Comparison of ENCODE assay signal across 21 cellular contexts in genomic region chr2:71074893-71075292, GRCh38. TPM values are rescaled to one million over a fixed set of nuclear protein-coding genes. Genes with fewer than 3 reads are reported as not detected.
DNase-seq lines count a peak whose midpoint lies in the region; ATAC-seq, FAIRE-seq and TF ChIP-seq lines count a peak whose summit lies in the region.
"Had no signal": no experiment of that assay in that cellular context is flagged by ENCODE, and none has a peak within 500 bp of the region (broad histone marks: within the 10 kb centered on the region; RNA-seq: fewer than 3 reads in every experiment).

No MANE protein-coding gene starts in this region.

- H3K9me3 Mint-ChIP-seq in endodermal cell, result no peaks in the 10 kb centered on the region
- H3K9me3 Mint-ChIP-seq in activated CD4-positive, alpha-beta memory T cell treated with anti-CD3 and anti-CD28 coated beads, Interleukin-2, amount 10 ng/mL, durations not matched to agents 7 days and 5 days, result no peaks in the 10 kb centered on the region
- H3K9me3 Mint-ChIP-seq: CD4-positive, alpha-beta memory T cell; GM23338; H9; HFFc6 had no signal

- ATAC-seq in K562, result no peak
- no peak for ATAC-seq in GM19467 (IDR thresholded peaks at IDR 0.05; ENCODE audit: unreplicated experiment)
- ATAC-seq in HG03565 (IDR thresholded peaks at IDR 0.05; ENCODE audit: unreplicated experiment), result no peak
- ATAC-seq: GM23338, HCT116 had no signal

- H3K9me3 ChIP-seq in K562 (replicated peaks; ENCODE audit: control insufficient read depth, insufficient read depth, low read depth, low read length), result no peaks in the 10 kb centered on the region
- no peaks in the 10 kb centered on the region for H3K9me3 ChIP-seq in endodermal cell (ENCODE audit: control insufficient read depth, low read length)
- H3K9me3 ChIP-seq: BE2C; BLaER1 treated with 17β-estradiol and CSF1 and Interleukin-3, amounts not matched to agents 10 nM and 100 nM had no signal

- no peak for TF ChIP-seq RAD21 in K562 (CRISPR knock-in tag; conservative IDR thresholded peaks at IDR 0.05 in 1 of 2, IDR thresholded peaks at IDR 0.05 in 1 of 2)

- no peaks in the 10 kb centered on the region for H3K27me3 ChIP-seq in K562 (ENCODE audit: control insufficient read depth in 2 of 2, insufficient read depth in 2 of 2, low read length in 2 of 2)
- no peaks in the 10 kb centered on the region for H3K27me3 ChIP-seq in endodermal cell (ENCODE audit: control insufficient read depth, insufficient read depth, low read length, poor library complexity, severe bottlenecking)
- H3K27me3 ChIP-seq: BE2C; BLaER1 treated with 17β-estradiol and CSF1 and Interleukin-3, amounts not matched to agents 10 nM and 100 nM had no signal

- in situ Hi-C loops in K562 (cut with MboI), result no loop called here

- H3K4me3 ChIP-seq in K562 (no peak overlapping the region), endodermal cell (ENCODE audit: low read length) (no peak overlapping the region)
- H3K4me3 ChIP-seq: GM23338 had no signal

- DNase-seq in GM20000 (ENCODE audit: low spot score), result peak; percentile 0
- no peak for DNase-seq in K562 (ENCODE audit: extremely low read depth in 1 of 4, low spot score in 3 of 4)
- DNase-seq in endodermal cell, result peak; percentile 11
- no peak for DNase-seq in NCI-H1930 (lab: John Stamatoyannopoulos, UW)
- no peak for DNase-seq in activated CD4-positive, alpha-beta memory T cell treated with anti-CD3 and anti-CD28 coated beads, Interleukin-2, amount 10 ng/mL, durations not matched to agents 7 days and 5 days
- DNase-seq: BE2C; Calu3; CD4-positive, alpha-beta memory T cell; COR-L47; DMS53; DMS79 treated with DMSO at 0.1 percent for 48 hours; GF-D8; H9; HFFc6 had no signal

- H3K36me3 Mint-ChIP-seq in endodermal cell (ENCODE audit: low read depth), result peaks cover 42% of the 10 kb centered on the region
- H3K36me3 Mint-ChIP-seq in activated CD4-positive, alpha-beta memory T cell treated with anti-CD3 and anti-CD28 coated beads, Interleukin-2, amount 10 ng/mL, durations not matched to agents 7 days and 5 days (ENCODE audit: low read depth), result peaks cover 49% of the 10 kb centered on the region

- H3K4me1 ChIP-seq in K562 (replicated peaks in 1 of 2; ENCODE audit: control insufficient read depth in 2 of 2, insufficient read depth in 2 of 2, low read length in 2 of 2), result peaks cover 11 to 13% of the 10 kb centered on the region in 2 experiments; a peak in 4 of 5 replicates
- H3K4me1 ChIP-seq in endodermal cell (ENCODE audit: control insufficient read depth, insufficient read depth, low read length), result no peaks in the 10 kb centered on the region
- H3K4me1 ChIP-seq: BE2C had no signal

- TF ChIP-seq EP300 in K562 (IDR thresholded peaks at IDR 0.05; ENCODE audit: low read length), result no peak

- 89% methylated on average over 2 of the region's 2 CpGs for WGBS in K562 (ENCODE audit: insufficient coverage, low coverage, missing lambda C conversion rate)
- WGBS in endodermal cell (ENCODE audit: insufficient coverage in 1 of 2, insufficient read length in 1 of 2), 2 experiments, result 100% methylated on average over 1 to 2 of the region's 2 CpGs

- peaks cover 3% of the 10 kb centered on the region for H3K9me1 ChIP-seq in K562 (ENCODE audit: control insufficient read depth, insufficient read depth, low read length)

- no peak overlapping the region for H2AFZ ChIP-seq in K562 (ENCODE audit: low read depth, low read length)
- H2AFZ ChIP-seq: GM23338 had no signal

- no peak overlapping the region for H3K4me3 Mint-ChIP-seq in endodermal cell
- H3K4me3 Mint-ChIP-seq in activated CD4-positive, alpha-beta memory T cell treated with anti-CD3 and anti-CD28 coated beads, Interleukin-2, amount 10 ng/mL, durations not matched to agents 7 days and 5 days, result no peak overlapping the region
- H3K4me3 Mint-ChIP-seq: GM23338, H9, HFFc6 had no signal

- no peaks in the 10 kb centered on the region for H3K27me3 Mint-ChIP-seq in endodermal cell (ENCODE audit: insufficient read depth)
- H3K27me3 Mint-ChIP-seq in activated CD4-positive, alpha-beta memory T cell treated with anti-CD3 and anti-CD28 coated beads, Interleukin-2, amount 10 ng/mL, durations not matched to agents 7 days and 5 days, result no peaks in the 10 kb centered on the region
- H3K27me3 Mint-ChIP-seq: CD4-positive, alpha-beta memory T cell had no signal

- intact Hi-C loops in K562 (cut with micrococcal nuclease), result no loop called here

- FAIRE-seq in K562 (lab: Jason Lieb, UNC), result no peak
- FAIRE-seq: GM12891, GM18507 had no signal

- no peak overlapping the region for H3K27ac Mint-ChIP-seq in endodermal cell
- H3K27ac Mint-ChIP-seq in activated CD4-positive, alpha-beta memory T cell treated with anti-CD3 and anti-CD28 coated beads, Interleukin-2, amount 10 ng/mL, durations not matched to agents 7 days and 5 days, result no peak overlapping the region
- H3K27ac Mint-ChIP-seq: GM23338, H9, HFFc6 had no signal

- H3K27ac ChIP-seq in K562 (ENCODE audit: extremely low read depth, low read depth, low read length), result no peak overlapping the region
- no peak overlapping the region for H3K27ac ChIP-seq in endodermal cell (ENCODE audit: low read depth, low read length)

- no peak overlapping the region for H3K4me2 ChIP-seq in K562 (ENCODE audit: insufficient read depth, low read length)
- H3K4me2 ChIP-seq: GM23338 had no signal

- 0 out of 2 replicates have a peak, but pooled peaks cover under 1% of the 10 kb centered on the region for H4K20me1 ChIP-seq in K562 (replicated peaks; ENCODE audit: control insufficient read depth, insufficient read depth, low read length)

- no TSS peak for BruUV-seq in K562 (replicated peaks; lab: Mats Ljungman, UMichigan)

- H3K9ac ChIP-seq in K562 (ENCODE audit: insufficient read depth in 1 of 2, low read depth in 2 of 2, low read length in 2 of 2) (no peak overlapping the region), endodermal cell (ENCODE audit: extremely low read depth, low read length, poor library complexity, severe bottlenecking) (no peak overlapping the region)

- TF ChIP-seq CTCF in GM20000 (IDR thresholded peaks at IDR 0.05; ENCODE audit: extremely low read depth, missing control alignments) (no peak), K562 (IDR thresholded peaks at IDR 0.05 in 2 of 3, conservative IDR thresholded peaks at IDR 0.05 in 1 of 3; ENCODE audit: insufficient read depth in 2 of 3, low read depth in 1 of 3, low read length in 3 of 3) (no peak), endodermal cell (conservative IDR thresholded peaks at IDR 0.05) (no peak)

- POLR2A ChIA-PET in K562 (lab: Yijun Ruan, JAX), result interaction anchor here (0.6 kb wide), 1 partner anchor 1989 kb away, joined by 3 read pairs; no protein-coding TSS in a partner anchor
- POLR2A ChIA-PET in activated CD4-positive, alpha-beta memory T cell treated with anti-CD3 and anti-CD28 coated beads, Interleukin-2, amount 10 ng/mL, durations not matched to agents 7 days and 5 days (lab: Charles Lee), result no interaction called here

- peaks cover 6% of the 10 kb centered on the region for H3K4me1 Mint-ChIP-seq in endodermal cell
- peaks cover 42% of the 10 kb centered on the region for H3K4me1 Mint-ChIP-seq in activated CD4-positive, alpha-beta memory T cell treated with anti-CD3 and anti-CD28 coated beads, Interleukin-2, amount 10 ng/mL, durations not matched to agents 7 days and 5 days

- no peaks in the 10 kb centered on the region for H3K79me2 ChIP-seq in K562 (ENCODE audit: control insufficient read depth, insufficient read depth, low read length)

- TF ChIP-seq POLR2A in K562 (conservative IDR thresholded peaks at IDR 0.05), result no peak

- CTCF ChIA-PET in K562 (lab: Yijun Ruan, JAX; ENCODE audit: low intra/inter-chr PET ratio), result no interaction called here
- CTCF ChIA-PET in activated CD4-positive, alpha-beta memory T cell treated with anti-CD3 and anti-CD28 coated beads, Interleukin-2, amount 10 ng/mL, durations not matched to agents 7 days and 5 days (lab: Charles Lee), result no interaction called here

- H3K36me3 ChIP-seq in K562 (ENCODE audit: control insufficient read depth, insufficient read depth, low read length) (peaks cover 6% of the 10 kb centered on the region; the same call in 2 of the 3 replicates), endodermal cell (ENCODE audit: control insufficient read depth, insufficient read depth, low read length) (peaks cover 84% of the 10 kb centered on the region)
- H3K36me3 ChIP-seq: BE2C had no signal

RNA-seq across cellular contexts. Expression of gene NAGK, which starts 6.4 kb away (rescaled TPM):
- total RNA-seq in K562 (2011; cell fraction: chromatin; rRNA removed; ENCODE audit: low replicate concordance), result 47.5 and 82.4 TPM in 2 replicates
- 40.3 and 50.5 TPM in 2 replicates for total RNA-seq in K562 (2011; cell fraction: nucleolus; rRNA removed)
- total RNA-seq in K562 (2011; cell fraction: nucleoplasm; rRNA removed), result 48.0 and 59.6 TPM in 2 replicates
- total RNA-seq in K562 (2014; rRNA removed) (8.9 and 11.1 TPM in 2 replicates), K562 (2014; rRNA removed; fragmentation: Illumina TruSeq; extraction: Trizol) (4.3 and 7.3 TPM in 2 replicates), K562 (2015; rRNA removed; fragmentation: Illumina TruSeq; extraction: Trizol) (10.2 and 10.7 TPM in 2 replicates), K562 (2021) (8.8 and 14.9 TPM in 2 replicates), endodermal cell (10 to 100 TPM; 72.6 to 80.8 TPM)
- polyA plus RNA-seq in K562 (2011; rRNA removed) (9.1 and 11.7 TPM in 2 replicates), K562 (2014; fragmentation: Illumina TruSeq; extraction: Trizol) (8.8 and 9.4 TPM in 2 replicates), K562 (2014; fragmentation: Nextera tagmentation; extraction: Ambion mirVana) (10 to 100 TPM in 1 of 2 experiments, 1 to 10 TPM in 1; 4.9 to 10.6 TPM), K562 (2014; rRNA removed) (13.4 and 18.6 TPM in 2 replicates)
- polyA plus RNA-seq in K562 (2011; cell fraction: cytosol; rRNA removed), result 10.4 and 14.7 TPM in 2 replicates
- 38.4 and 51.1 TPM in 2 replicates for polyA plus RNA-seq in K562 (2011; cell fraction: nucleus; rRNA removed)
- 21.2 and 42.3 TPM in 2 replicates for polyA plus RNA-seq in K562 (2012)
- polyA minus RNA-seq in K562 (2011; rRNA and poly(A)+ RNA removed), result 10.1 and 10.7 TPM in 2 replicates
- 5.2 and 5.5 TPM in 2 replicates for polyA minus RNA-seq in K562 (2011; cell fraction: cytosol; rRNA and poly(A)+ RNA removed)
- polyA minus RNA-seq in K562 (2011; cell fraction: nucleus; rRNA and poly(A)+ RNA removed), result 15.9 and 16.9 TPM in 2 replicates
- 62.0 TPM for polyA plus RNA-seq in endodermal cell (2013, experiment 1 of 2)
- polyA plus RNA-seq in endodermal cell (2013, experiment 2 of 2), result 52.2 TPM
- total RNA-seq in activated CD4-positive, alpha-beta memory T cell treated with anti-CD3 and anti-CD28 coated beads, Interleukin-2, amount 10 ng/mL, durations not matched to agents 7 days and 5 days, result 10 to 100 TPM; 66.1 to 67.5 TPM

RNA-seq across cellular contexts. Expression of gene MCEE, which starts 55.1 kb away (rescaled TPM):
- 61.3 and 74.5 TPM in 2 replicates for total RNA-seq in K562 (2011; cell fraction: chromatin; rRNA removed; ENCODE audit: low replicate concordance)
- 34.5 and 45.0 TPM in 2 replicates for total RNA-seq in K562 (2011; cell fraction: nucleolus; rRNA removed)
- 42.9 and 46.5 TPM in 2 replicates for total RNA-seq in K562 (2011; cell fraction: nucleoplasm; rRNA removed)
- total RNA-seq in K562 (2014; rRNA removed) (15.6 and 19.8 TPM in 2 replicates), K562 (2014; rRNA removed; fragmentation: Illumina TruSeq; extraction: Trizol) (24.5 and 25.9 TPM in 2 replicates), K562 (2015; rRNA removed; fragmentation: Illumina TruSeq; extraction: Trizol) (17.8 and 18.6 TPM in 2 replicates), K562 (2021) (17.8 and 19.1 TPM in 2 replicates), endodermal cell (10 to 100 TPM; 10.9 to 17.6 TPM)
- polyA plus RNA-seq in K562 (2011; rRNA removed) (29.1 and 29.9 TPM in 2 replicates), K562 (2014; fragmentation: Illumina TruSeq; extraction: Trizol) (19.1 and 19.8 TPM in 2 replicates), K562 (2014; fragmentation: Nextera tagmentation; extraction: Ambion mirVana) (10 to 100 TPM; 43.8 to 49.1 TPM), K562 (2014; rRNA removed) (25.6 and 28.2 TPM in 2 replicates)
- 9.3 and 12.8 TPM in 2 replicates for polyA plus RNA-seq in K562 (2011; cell fraction: cytosol; rRNA removed)
- 32.9 and 37.3 TPM in 2 replicates for polyA plus RNA-seq in K562 (2011; cell fraction: nucleus; rRNA removed)
- polyA plus RNA-seq in K562 (2012), result 16.7 and 17.9 TPM in 2 replicates
- polyA minus RNA-seq in K562 (2011; rRNA and poly(A)+ RNA removed), result 9.7 and 10.7 TPM in 2 replicates
- 6.4 and 6.8 TPM in 2 replicates for polyA minus RNA-seq in K562 (2011; cell fraction: cytosol; rRNA and poly(A)+ RNA removed)
- polyA minus RNA-seq in K562 (2011; cell fraction: nucleus; rRNA and poly(A)+ RNA removed), result 16.4 and 25.4 TPM in 2 replicates
- 12.1 TPM for polyA plus RNA-seq in endodermal cell (2013, experiment 1 of 2)
- 13.8 TPM for polyA plus RNA-seq in endodermal cell (2013, experiment 2 of 2)
- total RNA-seq in activated CD4-positive, alpha-beta memory T cell treated with anti-CD3 and anti-CD28 coated beads, Interleukin-2, amount 10 ng/mL, durations not matched to agents 7 days and 5 days, result 10 to 100 TPM; 18.1 to 19.1 TPM

RNA-seq across cellular contexts. Expression of gene MPHOSPH10, which starts 55.5 kb away (rescaled TPM):
- 27.7 and 84.8 TPM in 2 replicates for total RNA-seq in K562 (2011; cell fraction: chromatin; rRNA removed; ENCODE audit: low replicate concordance)
- total RNA-seq in K562 (2011; cell fraction: nucleolus; rRNA removed), result 18.7 and 18.9 TPM in 2 replicates
- total RNA-seq in K562 (2011; cell fraction: nucleoplasm; rRNA removed), result 37.2 and 63.7 TPM in 2 replicates
- total RNA-seq in K562 (2014; rRNA removed) (55.9 and 66.6 TPM in 2 replicates), K562 (2014; rRNA removed; fragmentation: Illumina TruSeq; extraction: Trizol) (58.5 and 65.3 TPM in 2 replicates), K562 (2015; rRNA removed; fragmentation: Illumina TruSeq; extraction: Trizol) (63.7 and 71.7 TPM in 2 replicates), K562 (2021) (52.1 and 53.4 TPM in 2 replicates), endodermal cell (10 to 100 TPM; 30.2 to 35.8 TPM)
- polyA plus RNA-seq in K562 (2011; rRNA removed) (23.8 and 40.2 TPM in 2 replicates), K562 (2014; fragmentation: Illumina TruSeq; extraction: Trizol) (67.2 and 83.6 TPM in 2 replicates), K562 (2014; fragmentation: Nextera tagmentation; extraction: Ambion mirVana) (10 to 100 TPM; 36.8 to 56.3 TPM), K562 (2014; rRNA removed) (74.8 and 83.7 TPM in 2 replicates)
- polyA plus RNA-seq in K562 (2011; cell fraction: cytosol; rRNA removed), result 3.5 and 5.5 TPM in 2 replicates
- 21.4 and 28.4 TPM in 2 replicates for polyA plus RNA-seq in K562 (2011; cell fraction: nucleus; rRNA removed)
- 21.9 and 44.7 TPM in 2 replicates for polyA plus RNA-seq in K562 (2012)
- polyA minus RNA-seq in K562 (2011; rRNA and poly(A)+ RNA removed), result 32.1 and 37.6 TPM in 2 replicates
- 12.6 and 30.7 TPM in 2 replicates for polyA minus RNA-seq in K562 (2011; cell fraction: cytosol; rRNA and poly(A)+ RNA removed)
- 21.9 and 25.9 TPM in 2 replicates for polyA minus RNA-seq in K562 (2011; cell fraction: nucleus; rRNA and poly(A)+ RNA removed)
- 26.5 TPM for polyA plus RNA-seq in endodermal cell (2013, experiment 1 of 2)
- polyA plus RNA-seq in endodermal cell (2013, experiment 2 of 2), result 29.4 TPM
- 10 to 100 TPM; 25.5 to 26.2 TPM for total RNA-seq in activated CD4-positive, alpha-beta memory T cell treated with anti-CD3 and anti-CD28 coated beads, Interleukin-2, amount 10 ng/mL, durations not matched to agents 7 days and 5 days

Comparison
In these comparisons a context has a peak if more than half of its experiments do, and no peak if none do; other contexts are left out.
1. DNase-seq: peak in GM20000 (single experiment) and endodermal cell (single experiment); none in K562 (0 of 4), NCI-H1930 (0 of 2) and activated CD4-positive, alpha-beta memory T cell treated with anti-CD3 and anti-CD28 coated beads, Interleukin-2, amount 10 ng/mL, durations not matched to agents 7 days and 5 days (single experiment).